11 cellular contexts compared by ENCODE assay signal in genomic region chr1:112882271-112882744, GRCh38.
DNase-seq lines count a peak whose midpoint lies in the region; ATAC-seq and TF ChIP-seq lines count a peak whose summit lies in the region.
"Had no signal": no experiment of that assay in that cellular context is flagged by ENCODE, and none has a peak within 500 bp of the region (broad histone marks: within the 10 kb centered on the region; RNA-seq: fewer than 3 reads in every experiment).

No MANE protein-coding gene starts in this region.

- intact Hi-C loops in esophagus muscularis mucosa (cut with DNase I): loop anchor here (5.0 kb wide), 1 partner anchor 75 kb away; the partner anchor contains the start of gene SLC16A1

- H3K9ac ChIP-seq in smooth muscle cell (ENCODE audit: low read depth): peak overlapping the region; percentile 76

- H3K79me2 ChIP-seq in smooth muscle cell (ENCODE audit: low read depth): no peaks in the 10 kb centered on the region

- H3K4me2 ChIP-seq in smooth muscle cell: peak overlapping the region; percentile 66

- no peak for TF ChIP-seq POLR2A in esophagus muscularis mucosa (IDR thresholded peaks at IDR 0.05; ENCODE audit: low read depth)

- TF ChIP-seq CTCF in WERI-Rb-1 (IDR thresholded peaks at IDR 0.05; ENCODE audit: low read depth, low read length): no peak
- TF ChIP-seq CTCF in smooth muscle cell (IDR thresholded peaks at IDR 0.05; ENCODE audit: borderline replicate concordance, insufficient read depth, poor library complexity, severe bottlenecking): no peak
- TF ChIP-seq CTCF in esophagus muscularis mucosa (IDR thresholded peaks at IDR 0.05): no peak

- peak; percentile 42 for DNase-seq in KBM-7
- DNase-seq in WERI-Rb-1: peak; percentile 91
- DNase-seq in left kidney (ENCODE audit: low read depth, low spot score): peak; percentile 21
- no peak for DNase-seq in smooth muscle cell (lab: John Stamatoyannopoulos, UW; ENCODE audit: unreplicated experiment)
- DNase-seq in esophagus muscularis mucosa (ENCODE audit: extremely low spot score): no peak
- no peak for DNase-seq in NCI-H2171 treated with DMSO at 0.1 percent for 48 hours (lab: John Stamatoyannopoulos, UW)
- no peak for DNase-seq in mesenteric fat pad (ENCODE audit: low spot score)
- DNase-seq: NCI-H1092, PC-3 had no signal

- H3K9me3 ChIP-seq in WERI-Rb-1 (ENCODE audit: severe bottlenecking): no peaks in the 10 kb centered on the region
- no peaks in the 10 kb centered on the region for H3K9me3 ChIP-seq in smooth muscle cell (replicated peaks; ENCODE audit: low read depth)
- H3K9me3 ChIP-seq in esophagus muscularis mucosa: no peaks in the 10 kb centered on the region

- H4K20me1 ChIP-seq in smooth muscle cell (ENCODE audit: low read depth): no peaks in the 10 kb centered on the region

- H2AFZ ChIP-seq in smooth muscle cell (ENCODE audit: low read depth): peak overlapping the region; percentile 70

- H3K36me3 ChIP-seq in WERI-Rb-1 (no peaks in the 10 kb centered on the region), smooth muscle cell (ENCODE audit: low read depth) (no peaks in the 10 kb centered on the region), esophagus muscularis mucosa (no peaks in the 10 kb centered on the region)

- H3K27ac ChIP-seq in WERI-Rb-1 (peak overlapping the region; percentile 81), smooth muscle cell (ENCODE audit: low read depth) (peak overlapping the region; percentile 87), esophagus muscularis mucosa (replicated peaks in 1 of 4) (peak overlapping the region in 1 of 4 donors; percentile 7)

- peaks cover 18% of the 10 kb centered on the region for H3K4me1 ChIP-seq in smooth muscle cell (ENCODE audit: low read depth)
- H3K4me1 ChIP-seq in esophagus muscularis mucosa: peaks cover 3 to 10% (median 8%) of the 10 kb centered on the region in 4 donors

- H3K27me3 ChIP-seq in WERI-Rb-1 (ENCODE audit: insufficient read depth, low read depth, severe bottlenecking) (no peaks in the 10 kb centered on the region), smooth muscle cell (ENCODE audit: low read depth) (no peaks in the 10 kb centered on the region), esophagus muscularis mucosa (no peaks in the 10 kb centered on the region)

- peaks cover 10% of the 10 kb centered on the region for H3F3A ChIP-seq in smooth muscle cell (ENCODE audit: low read depth)

- WGBS in smooth muscle cell (ENCODE audit: low lambda C conversion rate): 15% methylated on average over 4 of the region's 4 CpGs
- 71% methylated on average over 2 of the region's 4 CpGs for WGBS in esophagus muscularis mucosa

- H3K4me3 ChIP-seq in WERI-Rb-1 (ENCODE audit: low read depth, low read length) (peak overlapping the region; percentile 33), smooth muscle cell (no peak overlapping the region), esophagus muscularis mucosa (no peak overlapping the region)

- ATAC-seq in GM18868 (IDR thresholded peaks at IDR 0.05; ENCODE audit: unreplicated experiment): no peak
- ATAC-seq: stimulated activated memory B cell treated with anti-CD40 and anti-IgM and Interleukin-4, amounts not matched to agents 10 μg/mL and 1 μg/mL and 100 μg/mL, for 72 hours had no signal

- TF ChIP-seq EP300 in esophagus muscularis mucosa (IDR thresholded peaks at IDR 0.05): no peak

- in situ Hi-C loops in KBM-7 (cut with MboI; ENCODE audit: low pct_unique_long_range_greater_than_20kb, low sequenced_read_pairs): no loop called here

Comparison
In these comparisons a context has a peak if more than half of its experiments do, and no peak if none do; other contexts are left out.
1. DNase-seq: peak in KBM-7 (single experiment), WERI-Rb-1 (single experiment) and left kidney (single experiment); none in smooth muscle cell (single experiment), esophagus muscularis mucosa (single experiment), NCI-H2171 treated with DMSO at 0.1 percent for 48 hours (single experiment) and mesenteric fat pad (single experiment).